In genomic region chr1:200392625-200393185, GRCh38 we compare ENCODE assay signal across 16 cellular contexts.
"Had no signal": no experiment of that assay in that cellular context is flagged by ENCODE, and none has a peak within 500 bp of the region (broad histone marks: within the 10 kb centered on the region; RNA-seq: fewer than 3 reads in every experiment).

No MANE protein-coding gene starts in this region.

- H3K4me3 Mint-ChIP-seq: stimulated activated effector memory CD8-positive, alpha-beta T cell treated with anti-CD3 and anti-CD28 coated beads, Interleukin-12 subunit alpha, Interleukin-12 subunit beta, amount 100 ng/mL, for 72 hours had no signal

- DNase-seq: activated CD4-positive, alpha-beta T cell treated with anti-CD3 and anti-CD28 coated beads for 1 hour; activated CD4-positive, alpha-beta T cell treated with anti-CD3 and anti-CD28 coated beads, Interleukin-2, amount 50 U/mL, for 4 hours; activated naive CD4-positive, alpha-beta T cell treated with anti-CD3 and anti-CD28 coated beads, Interleukin-2, amount 50 U/mL, for 16 hours; activated T-cell treated with anti-CD3 and anti-CD28 coated beads, Interleukin-2, amount 50 U/mL, for 1 hour; dermis blood vessel endothelial cell; foreskin melanocyte; left colon; midbrain; ovary; stimulated activated CD4-positive, alpha-beta T cell treated with anti-CD3 and anti-CD28 coated beads, Interleukin-12 subunit alpha, Interleukin-12 subunit beta, amount 100 ng/mL, for 4 hours; stimulated activated CD4-positive, alpha-beta T cell treated with anti-CD3 and anti-CD28 coated beads, Interleukin-2, amount 100 ng/mL, for 24 hours; T1000; thyroid gland had no signal

- H3K9me3 ChIP-seq: ovary, thyroid gland had no signal

- H3K27me3 ChIP-seq: ovary, thyroid gland had no signal

- H3K36me3 Mint-ChIP-seq: stimulated activated effector memory CD8-positive, alpha-beta T cell treated with anti-CD3 and anti-CD28 coated beads, Interleukin-12 subunit alpha, Interleukin-12 subunit beta, amount 100 ng/mL, for 72 hours had no signal

- H3K27ac ChIP-seq: epithelial cell of prostate, ovary, thyroid gland had no signal

- ATAC-seq: left colon; stimulated activated effector memory CD8-positive, alpha-beta T cell treated with anti-CD3 and anti-CD28 coated beads, Interleukin-12 subunit alpha, Interleukin-12 subunit beta, amount 100 ng/mL, for 72 hours had no signal

- H3K4me1 ChIP-seq: thyroid gland had no signal

- H3K9me3 Mint-ChIP-seq: stimulated activated effector memory CD8-positive, alpha-beta T cell treated with anti-CD3 and anti-CD28 coated beads, Interleukin-12 subunit alpha, Interleukin-12 subunit beta, amount 100 ng/mL, for 72 hours had no signal

- H3K4me1 Mint-ChIP-seq: stimulated activated effector memory CD8-positive, alpha-beta T cell treated with anti-CD3 and anti-CD28 coated beads, Interleukin-12 subunit alpha, Interleukin-12 subunit beta, amount 100 ng/mL, for 72 hours had no signal

- H3K27ac Mint-ChIP-seq: stimulated activated effector memory CD8-positive, alpha-beta T cell treated with anti-CD3 and anti-CD28 coated beads, Interleukin-12 subunit alpha, Interleukin-12 subunit beta, amount 100 ng/mL, for 72 hours had no signal

- H3K36me3 ChIP-seq: ovary, thyroid gland had no signal

- H3K4me3 ChIP-seq: lung, ovary, thyroid gland had no signal
